ENCODE assay signal across 8 cellular contexts in genomic region chr3:43155464-43156121, GRCh38. TPM values are rescaled to one million over a fixed set of nuclear protein-coding genes. Genes with fewer than 3 reads are reported as not detected.
DNase-seq lines count a peak whose midpoint lies in the region; ATAC-seq and TF ChIP-seq lines count a peak whose summit lies in the region.

No MANE protein-coding gene starts in this region.

- H3K4me3 Mint-ChIP-seq in HFFc6: no peak overlapping the region
- no peak overlapping the region for H3K4me3 Mint-ChIP-seq in activated CD8-positive, alpha-beta T cell treated with anti-CD3 and anti-CD28 coated beads, Interleukin-2, amount 10 ng/mL, durations not matched to agents 7 days and 5 days

- peaks cover 22% of the 10 kb centered on the region for H3K27me3 Mint-ChIP-seq in HFFc6 (ENCODE audit: insufficient read depth)
- H3K27me3 Mint-ChIP-seq in activated CD8-positive, alpha-beta T cell treated with anti-CD3 and anti-CD28 coated beads, Interleukin-2, amount 10 ng/mL, durations not matched to agents 7 days and 5 days (ENCODE audit: low read depth): peaks cover 3% of the 10 kb centered on the region

- H3K4me3 ChIP-seq in WI38 (ENCODE audit: low read depth, low read length) (no peak overlapping the region), retinal pigment epithelial cell (ENCODE audit: low read length) (no peak overlapping the region)

- DNase-seq in A172 (ENCODE audit: low spot score) (peak; percentile 69), HFFc6 (peak; percentile 83), left ventricle myocardium superior (peak; percentile 63), retinal pigment epithelial cell (ENCODE audit: low read depth) (no peak), CD1c-positive myeloid dendritic cell (ENCODE audit: extremely low spot score) (no peak)
- DNase-seq in activated CD4-positive, alpha-beta T cell treated with anti-CD3 and anti-CD28 coated beads, Interleukin-2, amount 50 U/mL, for 4 hours: no peak
- DNase-seq in activated CD8-positive, alpha-beta T cell treated with anti-CD3 and anti-CD28 coated beads, Interleukin-2, amount 10 ng/mL, durations not matched to agents 7 days and 5 days: no peak

- ATAC-seq in left ventricle myocardium superior: peak; percentile 84
- no peak for ATAC-seq in activated CD8-positive, alpha-beta T cell treated with anti-CD3 and anti-CD28 coated beads, Interleukin-2, amount 10 ng/mL, durations not matched to agents 7 days and 5 days

- CTCF ChIA-PET in activated CD8-positive, alpha-beta T cell treated with anti-CD3 and anti-CD28 coated beads, Interleukin-2, amount 10 ng/mL, durations not matched to agents 7 days and 5 days (lab: Charles Lee): interaction anchor here (1.3 to 1.7 kb wide), 3 partner anchors 193 to 348 kb away, joined by 3 to 10 read pairs (median 5); no protein-coding TSS in a partner anchor

- TF ChIP-seq CTCF in HFFc6 (IDR thresholded peaks at IDR 0.05) (peak; percentile 81), WI38 (IDR thresholded peaks at IDR 0.05; ENCODE audit: low read depth, low read length) (peak; percentile 80), retinal pigment epithelial cell (conservative IDR thresholded peaks at IDR 0.05; ENCODE audit: low read depth, low read length) (peak; percentile 75)

- H3K4me1 Mint-ChIP-seq in HFFc6 (ENCODE audit: low read depth): peaks cover 26% of the 10 kb centered on the region
- H3K4me1 Mint-ChIP-seq in activated CD8-positive, alpha-beta T cell treated with anti-CD3 and anti-CD28 coated beads, Interleukin-2, amount 10 ng/mL, durations not matched to agents 7 days and 5 days (ENCODE audit: low read depth): peaks cover 11% of the 10 kb centered on the region

- POLR2A ChIA-PET in activated CD8-positive, alpha-beta T cell treated with anti-CD3 and anti-CD28 coated beads, Interleukin-2, amount 10 ng/mL, durations not matched to agents 7 days and 5 days (lab: Charles Lee): no interaction called here

- no peaks in the 10 kb centered on the region for H3K9me3 Mint-ChIP-seq in HFFc6
- no peaks in the 10 kb centered on the region for H3K9me3 Mint-ChIP-seq in activated CD8-positive, alpha-beta T cell treated with anti-CD3 and anti-CD28 coated beads, Interleukin-2, amount 10 ng/mL, durations not matched to agents 7 days and 5 days (ENCODE audit: insufficient read depth)

- no peaks in the 10 kb centered on the region for H3K36me3 Mint-ChIP-seq in HFFc6 (ENCODE audit: low read depth)
- H3K36me3 Mint-ChIP-seq in activated CD8-positive, alpha-beta T cell treated with anti-CD3 and anti-CD28 coated beads, Interleukin-2, amount 10 ng/mL, durations not matched to agents 7 days and 5 days (ENCODE audit: low read depth): no peaks in the 10 kb centered on the region

- intact Hi-C loops in left ventricle myocardium superior (cut with micrococcal nuclease): no loop called here

- no peak overlapping the region for H3K27ac Mint-ChIP-seq in HFFc6
- H3K27ac Mint-ChIP-seq in activated CD8-positive, alpha-beta T cell treated with anti-CD3 and anti-CD28 coated beads, Interleukin-2, amount 10 ng/mL, durations not matched to agents 7 days and 5 days: no peak overlapping the region

RNA-seq across cellular contexts. Expression of gene POMGNT2, which starts 49.7 kb away (rescaled TPM):
- total RNA-seq in A172 (2014; rRNA removed; shearing (Covaris generic)): 20.2 and 25.7 TPM in 2 replicates
- 10 to 100 TPM in 1 of 6 experiments, 1 to 10 TPM in 5; 6.7 to 10.4 (median 8.2) TPM for total RNA-seq in HFFc6 (2021; fragmentation: NEBNext Ultra II Directional; extraction: Animal tissue kit (Norgen Biotek cat#: 25700))
- 20.7 TPM for total RNA-seq in left ventricle myocardium superior
- total RNA-seq in activated CD8-positive, alpha-beta T cell treated with anti-CD3 and anti-CD28 coated beads, Interleukin-2, amount 10 ng/mL, durations not matched to agents 7 days and 5 days: 1 to 10 TPM; 8.7 to 9.7 TPM

Comparison
In these comparisons a context has a peak if more than half of its experiments do, and no peak if none do; other contexts are left out.
1. DNase-seq: peak in A172 (single experiment), HFFc6 (single experiment) and left ventricle myocardium superior (single experiment); none in retinal pigment epithelial cell (single experiment), activated CD4-positive, alpha-beta T cell treated with anti-CD3 and anti-CD28 coated beads, Interleukin-2, amount 50 U/mL, for 4 hours (0 of 2), CD1c-positive myeloid dendritic cell (single experiment) and activated CD8-positive, alpha-beta T cell treated with anti-CD3 and anti-CD28 coated beads, Interleukin-2, amount 10 ng/mL, durations not matched to agents 7 days and 5 days (single experiment).
2. Peak in every context shown above with its lines, with median percentiles within 50 percentile points of each other: CTCF ChIP-seq.